Comparison of ENCODE assay signal across 13 cellular contexts in the genomic region with DNA sequence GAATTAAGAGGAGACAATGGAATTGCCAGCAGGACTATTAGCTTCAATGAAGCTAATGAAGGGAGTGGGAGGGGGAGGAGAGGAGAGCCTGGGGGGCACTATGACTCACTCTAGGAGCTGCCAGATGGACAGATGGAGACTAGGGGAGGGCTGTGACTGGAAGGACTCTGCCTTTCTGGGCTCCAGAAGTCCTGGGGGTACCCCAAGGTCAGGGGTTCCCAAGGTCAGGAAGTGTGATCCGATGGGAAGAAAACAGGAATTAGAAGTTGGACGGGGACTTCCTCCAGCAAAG.
A peak's percentile ranks its signal among the peaks of the same experiment; 100 is the strongest.
DNase-seq lines count a peak whose midpoint lies in the region; ATAC-seq and TF ChIP-seq lines count a peak whose summit lies in the region.
"Had no signal": no experiment of that assay in that cellular context is flagged by ENCODE, and none has a peak within 500 bp of the region (broad histone marks: within the 10 kb centered on the region; RNA-seq: fewer than 3 reads in every experiment).

No MANE protein-coding gene starts in this region.

- H2AFZ ChIP-seq in neural progenitor cell (replicated peaks), result no peak overlapping the region
- H2AFZ ChIP-seq: PC-9 had no signal

- H3K4me3 ChIP-seq in neural progenitor cell, result no peak overlapping the region
- H3K4me3 ChIP-seq: PC-9 had no signal

- H3K36me3 Mint-ChIP-seq in activated CD8-positive, alpha-beta memory T cell treated with anti-CD3 and anti-CD28 coated beads, Interleukin-2, amount 10 ng/mL, durations not matched to agents 7 days and 5 days, result peaks cover 2% of the 10 kb centered on the region
- no peaks in the 10 kb centered on the region for H3K36me3 Mint-ChIP-seq in neural progenitor cell
- no peaks in the 10 kb centered on the region for H3K36me3 Mint-ChIP-seq in effector memory CD8-positive, alpha-beta T cell (ENCODE audit: insufficient read depth)
- H3K36me3 Mint-ChIP-seq: CD8-positive, alpha-beta T cell had no signal

- CTCF ChIA-PET in activated CD8-positive, alpha-beta memory T cell treated with anti-CD3 and anti-CD28 coated beads, Interleukin-2, amount 10 ng/mL, durations not matched to agents 7 days and 5 days (lab: Charles Lee), result interaction anchor here (1.3 to 3.7 kb wide), 4 partner anchors 9 to 12 kb away, joined by 3 to 21 read pairs (median 4); no protein-coding TSS in a partner anchor

- ATAC-seq in activated CD8-positive, alpha-beta memory T cell treated with anti-CD3 and anti-CD28 coated beads, Interleukin-2, amount 10 ng/mL, durations not matched to agents 7 days and 5 days, result no peak
- no peak for ATAC-seq in GM21390 (IDR thresholded peaks at IDR 0.05; ENCODE audit: unreplicated experiment)
- ATAC-seq in effector memory CD8-positive, alpha-beta T cell (replicated peaks), result no peak
- ATAC-seq: CD8-positive, alpha-beta T cell; HepG2 had no signal

- no peaks in the 10 kb centered on the region for H4K20me1 ChIP-seq in neural progenitor cell (ENCODE audit: low read depth)

- peak overlapping the region; percentile 8 for H3K4me2 ChIP-seq in neural progenitor cell
- H3K4me2 ChIP-seq: KMS-11, PC-9 had no signal

- H3K9ac ChIP-seq in neural progenitor cell, result no peak overlapping the region
- H3K9ac ChIP-seq: KMS-11 had no signal

- H3F3A ChIP-seq in neural progenitor cell (ENCODE audit: low read depth), result peaks cover 22% of the 10 kb centered on the region

- peaks cover 50% of the 10 kb centered on the region for H3K4me1 ChIP-seq in neural progenitor cell

- H3K4me1 Mint-ChIP-seq in activated CD8-positive, alpha-beta memory T cell treated with anti-CD3 and anti-CD28 coated beads, Interleukin-2, amount 10 ng/mL, durations not matched to agents 7 days and 5 days, result peaks cover 30% of the 10 kb centered on the region
- H3K4me1 Mint-ChIP-seq in neural progenitor cell, result peaks cover 46% of the 10 kb centered on the region
- peaks cover 2 to 5% of the 10 kb centered on the region in 2 donors for H3K4me1 Mint-ChIP-seq in effector memory CD8-positive, alpha-beta T cell (ENCODE audit: low read depth in 2 of 2)

- H3K27me3 ChIP-seq in neural progenitor cell, result no peaks in the 10 kb centered on the region

- no peak for TF ChIP-seq CTCF in neural progenitor cell (IDR thresholded peaks at IDR 0.05)

- H3K9me3 Mint-ChIP-seq in activated CD8-positive, alpha-beta memory T cell treated with anti-CD3 and anti-CD28 coated beads, Interleukin-2, amount 10 ng/mL, durations not matched to agents 7 days and 5 days (ENCODE audit: low read depth), result peaks cover 2% of the 10 kb centered on the region
- H3K9me3 Mint-ChIP-seq in neural progenitor cell, result no peaks in the 10 kb centered on the region
- no peaks in the 10 kb centered on the region for H3K9me3 Mint-ChIP-seq in effector memory CD8-positive, alpha-beta T cell
- H3K9me3 Mint-ChIP-seq: CD8-positive, alpha-beta T cell had no signal

- no peaks in the 10 kb centered on the region for H3K27me3 Mint-ChIP-seq in activated CD8-positive, alpha-beta memory T cell treated with anti-CD3 and anti-CD28 coated beads, Interleukin-2, amount 10 ng/mL, durations not matched to agents 7 days and 5 days
- H3K27me3 Mint-ChIP-seq in neural progenitor cell (ENCODE audit: insufficient read depth, low read depth), result peaks cover 10% of the 10 kb centered on the region
- H3K27me3 Mint-ChIP-seq in effector memory CD8-positive, alpha-beta T cell, result peaks cover 19 to 45% of the 10 kb centered on the region in 2 donors

- H3K36me3 ChIP-seq in neural progenitor cell, result no peaks in the 10 kb centered on the region

- H3K27ac ChIP-seq in caudate nucleus (ENCODE audit: low read depth, low read length) (peak overlapping the region; percentile 73), neural progenitor cell (no peak overlapping the region)
- H3K27ac ChIP-seq: KMS-11, PC-9 had no signal

- H3K4me3 Mint-ChIP-seq in activated CD8-positive, alpha-beta memory T cell treated with anti-CD3 and anti-CD28 coated beads, Interleukin-2, amount 10 ng/mL, durations not matched to agents 7 days and 5 days, result peak overlapping the region; percentile 3
- no peak overlapping the region for H3K4me3 Mint-ChIP-seq in neural progenitor cell
- no peak overlapping the region for H3K4me3 Mint-ChIP-seq in effector memory CD8-positive, alpha-beta T cell
- H3K4me3 Mint-ChIP-seq: CD8-positive, alpha-beta T cell had no signal

- H3K79me2 ChIP-seq in neural progenitor cell (ENCODE audit: low read depth), result no peaks in the 10 kb centered on the region

- H3K9me3 ChIP-seq in neural progenitor cell (ENCODE audit: low read depth), result no peaks in the 10 kb centered on the region

- H3K27ac Mint-ChIP-seq in activated CD8-positive, alpha-beta memory T cell treated with anti-CD3 and anti-CD28 coated beads, Interleukin-2, amount 10 ng/mL, durations not matched to agents 7 days and 5 days, result peak overlapping the region; percentile 58
- H3K27ac Mint-ChIP-seq in neural progenitor cell, result no peak overlapping the region
- no peak overlapping the region for H3K27ac Mint-ChIP-seq in effector memory CD8-positive, alpha-beta T cell
- H3K27ac Mint-ChIP-seq: CD8-positive, alpha-beta T cell had no signal

- peak; percentile 35 for DNase-seq in activated CD8-positive, alpha-beta memory T cell treated with anti-CD3 and anti-CD28 coated beads, Interleukin-2, amount 10 ng/mL, durations not matched to agents 7 days and 5 days
- DNase-seq in activated CD8-positive, alpha-beta memory T cell treated with anti-CD3 and anti-CD28 coated beads, Interleukin-2, amount 50 U/mL, for 4 hours, result no peak
- peak; percentile 26 for DNase-seq in M059J (ENCODE audit: low read depth)
- no peak for DNase-seq in caudate nucleus (lab: John Stamatoyannopoulos, UW)
- peak; percentile 40 for DNase-seq in neural progenitor cell (ENCODE audit: low spot score)
- no peak for DNase-seq in NCI-H1436 treated with DMSO at 0.1 percent for 48 hours (lab: John Stamatoyannopoulos, UW)
- DNase-seq in effector memory CD8-positive, alpha-beta T cell, result no peak
- DNase-seq: CD8-positive, alpha-beta T cell; GOT3 had no signal

Comparison
In these comparisons a context has a peak if more than half of its experiments do, and no peak if none do; other contexts are left out.
1. DNase-seq: peak in activated CD8-positive, alpha-beta memory T cell treated with anti-CD3 and anti-CD28 coated beads, Interleukin-2, amount 10 ng/mL, durations not matched to agents 7 days and 5 days (single experiment), M059J (single experiment) and neural progenitor cell (single experiment); none in activated CD8-positive, alpha-beta memory T cell treated with anti-CD3 and anti-CD28 coated beads, Interleukin-2, amount 50 U/mL, for 4 hours (single experiment), caudate nucleus (0 of 61), NCI-H1436 treated with DMSO at 0.1 percent for 48 hours (single experiment) and effector memory CD8-positive, alpha-beta T cell (0 of 3).